1 cellular context compared by ENCODE assay signal in genomic region chr20:3046677-3047462, GRCh38.
TF ChIP-seq lines count a peak whose summit lies in the region.

No MANE protein-coding gene starts in this region.

TF ChIP-seq in A549, 52 proteins besides CTCF, POLR2A, EP300 and RAD21 (continued from another document):
- TF ChIP-seq USF2 (IDR thresholded peaks at IDR 0.05): no peak
